ENCODE assay signal across 12 cellular contexts in genomic region chr18:27839141-27839540, GRCh38.
DNase-seq lines count a peak whose midpoint lies in the region; ATAC-seq, FAIRE-seq and TF ChIP-seq lines count a peak whose summit lies in the region.
"Had no signal": no experiment of that assay in that cellular context is flagged by ENCODE, and none has a peak within 500 bp of the region (broad histone marks: within the 10 kb centered on the region; RNA-seq: fewer than 3 reads in every experiment).

No MANE protein-coding gene starts in this region.

- TF ChIP-seq EP300 in H1 (IDR thresholded peaks at IDR 0.05; ENCODE audit: borderline replicate concordance in 1 of 2, low read depth in 2 of 2, low read length in 2 of 2) = no peak

- H3F3A ChIP-seq in PC-3 (ENCODE audit: low read length, unreplicated experiment) (no peaks in the 10 kb centered on the region), neural progenitor cell (ENCODE audit: low read depth) (no peaks in the 10 kb centered on the region)

- H2BK15ac ChIP-seq in H1 (ENCODE audit: low read length) (no peak overlapping the region), neuronal stem cell (ENCODE audit: low read length) (no peak overlapping the region)

- H4K8ac ChIP-seq in H1 (ENCODE audit: extremely low read depth, insufficient read depth, low read length) (no peak overlapping the region), neuronal stem cell (ENCODE audit: low read depth, low read length) (no peak overlapping the region)

- H2BK12ac ChIP-seq in H1 (ENCODE audit: low read depth, low read length) (no peak overlapping the region), neuronal stem cell (ENCODE audit: low read length) (no peak overlapping the region)

- H2BK5ac ChIP-seq in H1 (ENCODE audit: low read depth, low read length) (no peak overlapping the region), neuronal stem cell (ENCODE audit: low read length) (no peak overlapping the region)

- 63% methylated on average over 2 of the region's 2 CpGs; no CpG with 5 or more reads in 1 of the 2 experiments for WGBS in H1 (ENCODE audit: extremely low coverage in 1 of 2, insufficient coverage in 1 of 2, insufficient read length in 1 of 2, insufficient replicate concordance in 2 of 2, low coverage in 1 of 2, low lambda C conversion rate in 2 of 2, missing lambda C conversion rate in 1 of 2), 2 experiments
- WGBS in neuronal stem cell (ENCODE audit: extremely low coverage in 2 of 2, insufficient read length in 2 of 2, insufficient replicate concordance in 1 of 2), 2 donors = no CpG with 5 or more reads among the region's 2 CpGs

- DNase-seq in EH (ENCODE audit: low read depth) = peak; percentile 93
- peak; percentile 96 for DNase-seq in PC-3
- DNase-seq in H1 (ENCODE audit: low read depth in 1 of 2, low spot score in 2 of 2) = no peak
- DNase-seq in neuronal stem cell (ENCODE audit: low spot score) = no peak
- DNase-seq in neural progenitor cell (ENCODE audit: low spot score) = no peak
- no peak for DNase-seq in progenitor cell of endocrine pancreas (ENCODE audit: low spot score, unreplicated experiment)
- no peak for DNase-seq in right atrium auricular region (ENCODE audit: low spot score)
- DNase-seq: DMS 273 treated with DMSO at 0.1 percent for 48 hours, natural killer cell, NCI-H2029, T-helper 2 cell had no signal

- H3K9me3 Mint-ChIP-seq in neural progenitor cell (peaks cover 5% of the 10 kb centered on the region), progenitor cell of endocrine pancreas (ENCODE audit: low read depth) (no peaks in the 10 kb centered on the region)

- intact Hi-C loops in PC-3 (cut with micrococcal nuclease) = loop anchor here (5.0 kb wide), 3 partner anchors 158 to 338 kb away; partner anchors contain the start of gene CDH2

- no peak for TF ChIP-seq CTCF in PC-3 (conservative IDR thresholded peaks at IDR 0.05; ENCODE audit: low read depth, low read length)
- no peak for TF ChIP-seq CTCF in H1 (IDR thresholded peaks at IDR 0.05; ENCODE audit: control extremely low read depth in 1 of 3, insufficient read depth in 1 of 3, low read depth in 1 of 3, low read length in 3 of 3)
- no peak for TF ChIP-seq CTCF in neural progenitor cell (IDR thresholded peaks at IDR 0.05)
- TF ChIP-seq CTCF in progenitor cell of endocrine pancreas (IDR thresholded peaks at IDR 0.05; ENCODE audit: unreplicated experiment) = no peak
- TF ChIP-seq CTCF in right atrium auricular region (IDR thresholded peaks at IDR 0.05) = no peak

- POLR2A ChIA-PET in PC-3 (lab: Charles Lee; ENCODE audit: unreplicated experiment) = no interaction called here
- POLR2A ChIA-PET in H1 (lab: Charles Lee; ENCODE audit: partially characterized antibody) = no interaction called here

- ATAC-seq in PC-3 = peak; percentile 94
- ATAC-seq in HG03457 (IDR thresholded peaks at IDR 0.05; ENCODE audit: unreplicated experiment) = no peak
- ATAC-seq: natural killer cell had no signal

- H3K14ac ChIP-seq in H1 (ENCODE audit: insufficient read length) (no peak overlapping the region), neuronal stem cell (ENCODE audit: low read length) (no peak overlapping the region)

- H3K4me1 ChIP-seq in PC-3 (ENCODE audit: insufficient read depth, low read length) (peaks cover 60% of the 10 kb centered on the region), H1 (replicated peaks in 1 of 4; ENCODE audit: control insufficient read depth in 3 of 4, insufficient read depth in 4 of 4, low read length in 3 of 4) (no peaks in the 10 kb centered on the region), neuronal stem cell (ENCODE audit: control insufficient read depth in 2 of 2, insufficient read depth in 1 of 2, low read depth in 1 of 2, low read length in 2 of 2) (no peaks in the 10 kb centered on the region), neural progenitor cell (no peaks in the 10 kb centered on the region), right atrium auricular region (no peaks in the 10 kb centered on the region)

- H2BK120ac ChIP-seq in H1 (replicated peaks; ENCODE audit: low read depth, low read length) (no peak overlapping the region), neuronal stem cell (ENCODE audit: low read depth, low read length) (no peak overlapping the region)

- H4K20me1 ChIP-seq in PC-3 (ENCODE audit: low read length) (no peaks in the 10 kb centered on the region), H1 (replicated peaks in 1 of 2; ENCODE audit: control insufficient read depth in 1 of 2, insufficient read depth in 2 of 2, low read length in 2 of 2) (no peaks in the 10 kb centered on the region), neural progenitor cell (ENCODE audit: low read depth) (no peaks in the 10 kb centered on the region)

- H2AK5ac ChIP-seq in H1 (ENCODE audit: low read depth, low read length) (no peak overlapping the region), neuronal stem cell (ENCODE audit: low read depth, low read length) (no peak overlapping the region)

- no peak overlapping the region for H2BK20ac ChIP-seq in H1 (ENCODE audit: low read length)

- H3K4me1 Mint-ChIP-seq in neural progenitor cell (no peaks in the 10 kb centered on the region), progenitor cell of endocrine pancreas (ENCODE audit: low read depth) (no peaks in the 10 kb centered on the region)
- H3K4me1 Mint-ChIP-seq: natural killer cell had no signal

- H3K27ac ChIP-seq in PC-3 (ENCODE audit: low read length) (peak overlapping the region; percentile 72), H1 (ENCODE audit: low read depth, low read length) (no peak overlapping the region), neuronal stem cell (replicated peaks; ENCODE audit: low read length) (no peak overlapping the region), neural progenitor cell (no peak overlapping the region), right atrium auricular region (no peak overlapping the region)

- no peaks in the 10 kb centered on the region for H3K79me2 ChIP-seq in PC-3 (ENCODE audit: low read length)
- H3K79me2 ChIP-seq in H1 (ENCODE audit: control insufficient read depth in 1 of 2, insufficient read depth in 2 of 2, low read length in 2 of 2) = no peaks in the 10 kb centered on the region
- no peaks in the 10 kb centered on the region for H3K79me2 ChIP-seq in neural progenitor cell (ENCODE audit: low read depth)

- peak overlapping the region; percentile 58 for H3K4me2 ChIP-seq in PC-3 (ENCODE audit: low read length)
- H3K4me2 ChIP-seq in H1 (ENCODE audit: insufficient read depth in 1 of 2, low read depth in 2 of 2, low read length in 2 of 2) = no peak overlapping the region
- no peak overlapping the region for H3K4me2 ChIP-seq in neuronal stem cell (ENCODE audit: insufficient read depth, low read length, poor library complexity, severe bottlenecking)
- no peak overlapping the region for H3K4me2 ChIP-seq in neural progenitor cell

- H3K27ac Mint-ChIP-seq in neural progenitor cell = no peak overlapping the region
- H3K27ac Mint-ChIP-seq in progenitor cell of endocrine pancreas = no peak overlapping the region
- H3K27ac Mint-ChIP-seq: natural killer cell had no signal

- H3K4ac ChIP-seq in H1 (replicated peaks; ENCODE audit: insufficient read length, low read depth, low read length) (no peak overlapping the region), neuronal stem cell (ENCODE audit: low read length) (no peak overlapping the region)

- no peak overlapping the region for H3K4me3 Mint-ChIP-seq in neural progenitor cell
- no peak overlapping the region for H3K4me3 Mint-ChIP-seq in progenitor cell of endocrine pancreas (ENCODE audit: low read depth)
- H3K4me3 Mint-ChIP-seq: natural killer cell had no signal

- BruUV-seq in PC-3 (replicated peaks; lab: Mats Ljungman, UMichigan) = no TSS peak

- no peak overlapping the region for H3K18ac ChIP-seq in H1 (ENCODE audit: extremely low read depth, low read length)
- H3K18ac ChIP-seq in neuronal stem cell (ENCODE audit: low read length) = no peak overlapping the region

- no peak overlapping the region for H3K9ac ChIP-seq in PC-3 (ENCODE audit: low read length)
- no peak overlapping the region; a peak in 1 of 7 replicates for H3K9ac ChIP-seq in H1 (replicated peaks in 1 of 4; ENCODE audit: extremely low read depth in 1 of 4, low read depth in 3 of 4, low read length in 3 of 4)
- H3K9ac ChIP-seq in neuronal stem cell (ENCODE audit: low read depth, low read length, poor library complexity) = no peak overlapping the region
- H3K9ac ChIP-seq in neural progenitor cell = no peak overlapping the region

- H2AFZ ChIP-seq in PC-3 (ENCODE audit: low read length) (no peak overlapping the region), H1 (ENCODE audit: low read length) (peak overlapping the region; percentile 74), neuronal stem cell (ENCODE audit: low read length) (peak overlapping the region; percentile 15), neural progenitor cell (replicated peaks) (no peak overlapping the region)

- H3K23ac ChIP-seq in H1 (ENCODE audit: insufficient read length) (no peak overlapping the region), neuronal stem cell (ENCODE audit: low read depth, low read length, poor library complexity) (no peak overlapping the region)

- CTCF ChIA-PET in PC-3 (lab: Charles Lee) (no interaction called here), H1 (lab: Charles Lee; ENCODE audit: partially characterized antibody) (interaction anchor here (0.5 kb wide), 1 partner anchor 294 kb away, joined by 4 read pairs; no protein-coding TSS in a partner anchor)

- H3K36me3 ChIP-seq in PC-3 (ENCODE audit: low read depth, low read length) = no peaks in the 10 kb centered on the region
- no peaks in the 10 kb centered on the region for H3K36me3 ChIP-seq in H1 (ENCODE audit: control insufficient read depth in 2 of 4, insufficient read depth in 4 of 4, low read length in 3 of 4)
- H3K36me3 ChIP-seq in neuronal stem cell (replicated peaks in 1 of 2; ENCODE audit: control insufficient read depth in 2 of 2, insufficient read depth in 2 of 2, low read length in 2 of 2) = no peaks in the 10 kb centered on the region
- H3K36me3 ChIP-seq in neural progenitor cell = no peaks in the 10 kb centered on the region
- no peaks in the 10 kb centered on the region for H3K36me3 ChIP-seq in right atrium auricular region

- no peak overlapping the region for H4K5ac ChIP-seq in H1 (ENCODE audit: insufficient read length, low read depth, low read length)

- no peak overlapping the region for H3K56ac ChIP-seq in H1 (replicated peaks; ENCODE audit: insufficient read length, low read depth, low read length)

- no peaks in the 10 kb centered on the region for H3K9me2 ChIP-seq in PC-3 (replicated peaks; ENCODE audit: low read length)

- H3K27me3 Mint-ChIP-seq in neural progenitor cell (ENCODE audit: insufficient read depth, low read depth) (peaks cover 1% of the 10 kb centered on the region), progenitor cell of endocrine pancreas (no peaks in the 10 kb centered on the region)

- no peaks in the 10 kb centered on the region for H3K79me1 ChIP-seq in H1 (ENCODE audit: low read depth, low read length)
- no peaks in the 10 kb centered on the region for H3K79me1 ChIP-seq in neuronal stem cell (ENCODE audit: low read depth, low read length)

- H3K27me3 ChIP-seq in PC-3 (ENCODE audit: low read length) (no peaks in the 10 kb centered on the region), H1 (replicated peaks in 1 of 4; ENCODE audit: control insufficient read depth in 3 of 4, extremely low read depth in 1 of 4, insufficient read depth in 3 of 4, low read length in 3 of 4) (no peaks in the 10 kb centered on the region), neuronal stem cell (ENCODE audit: control insufficient read depth in 3 of 3, insufficient read depth in 3 of 3, low read depth in 1 of 3, low read length in 3 of 3) (no peaks in the 10 kb centered on the region), neural progenitor cell (no peaks in the 10 kb centered on the region), right atrium auricular region (no peaks in the 10 kb centered on the region)

- H3K36me3 Mint-ChIP-seq in neural progenitor cell (no peaks in the 10 kb centered on the region), progenitor cell of endocrine pancreas (ENCODE audit: insufficient read depth) (no peaks in the 10 kb centered on the region)
- H3K36me3 Mint-ChIP-seq: natural killer cell had no signal

- H3K9me3 ChIP-seq in PC-3 (ENCODE audit: low read length) = no peaks in the 10 kb centered on the region
- H3K9me3 ChIP-seq in H1 (ENCODE audit: insufficient read depth in 2 of 2, low read depth in 1 of 2, low read length in 1 of 2) = no peaks in the 10 kb centered on the region
- H3K9me3 ChIP-seq in neuronal stem cell (replicated peaks in 1 of 2; ENCODE audit: control insufficient read depth in 2 of 2, insufficient read depth in 1 of 2, low read depth in 1 of 2, low read length in 2 of 2) = peaks cover 0 to 4% of the 10 kb centered on the region in 2 donors
- no peaks in the 10 kb centered on the region for H3K9me3 ChIP-seq in neural progenitor cell (ENCODE audit: low read depth)
- peaks cover 0 to 7% of the 10 kb centered on the region in 2 donors for H3K9me3 ChIP-seq in right atrium auricular region

- H3K4me3 ChIP-seq in PC-3 (ENCODE audit: low read length) (no peak overlapping the region), H1 (ENCODE audit: extremely low read depth in 1 of 4, insufficient read depth in 2 of 4, low read depth in 3 of 4, low read length in 4 of 4) (no peak overlapping the region), neuronal stem cell (ENCODE audit: low read length in 2 of 2) (no peak overlapping the region), neural progenitor cell (no peak overlapping the region), right atrium auricular region (no peak overlapping the region)

- no peaks in the 10 kb centered on the region for H3K23me2 ChIP-seq in H1 (ENCODE audit: low read depth, low read length)

- no peak for FAIRE-seq in H1 (lab: Jason Lieb, UNC)

- TF ChIP-seq POLR2A in H1 (IDR thresholded peaks at IDR 0.05; ENCODE audit: control extremely low read depth in 1 of 2, low read depth in 2 of 2, low read length in 2 of 2) = no peak

- no peak overlapping the region for H4K91ac ChIP-seq in H1 (replicated peaks; ENCODE audit: insufficient read length, low read length)
- no peak overlapping the region for H4K91ac ChIP-seq in neuronal stem cell (ENCODE audit: low read depth, low read length, poor library complexity)

- TF ChIP-seq RAD21 in H1 (IDR thresholded peaks at IDR 0.05 in 1 of 2, conservative IDR thresholded peaks at IDR 0.05 in 1 of 2; ENCODE audit: low read depth in 2 of 2, low read length in 2 of 2) = no peak

Comparison
In these comparisons a context has a peak if more than half of its experiments do, and no peak if none do; other contexts are left out.
1. DNase-seq: peak in EH (single experiment) and PC-3 (single experiment); none in H1 (0 of 2), neuronal stem cell (single experiment), neural progenitor cell (single experiment), progenitor cell of endocrine pancreas (single experiment) and right atrium auricular region (single experiment).
2. H2AFZ ChIP-seq: peak in H1 (single experiment) and neuronal stem cell (single experiment); none in PC-3 (single experiment) and neural progenitor cell (single experiment).